14 cellular contexts compared by ENCODE assay signal in the genomic region with DNA sequence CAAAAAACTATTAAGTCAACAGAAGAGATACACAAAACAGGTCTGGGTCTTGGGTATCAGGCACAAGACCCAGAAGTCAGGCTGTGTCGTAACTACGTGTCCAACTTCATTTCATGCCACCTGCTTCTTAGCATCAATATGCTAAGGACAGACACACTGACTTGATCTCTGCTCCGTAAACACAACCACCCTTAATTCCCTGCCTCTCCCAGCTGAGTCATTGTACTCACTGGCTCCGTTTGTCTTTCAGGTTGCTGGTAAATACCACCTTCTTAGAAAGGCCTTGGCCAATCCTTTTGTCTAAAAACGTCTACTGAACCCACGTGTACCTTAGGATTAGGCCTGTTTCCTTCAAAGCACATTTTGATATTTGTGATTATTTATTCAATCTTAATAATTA.
"Had no signal": no experiment of that assay in that cellular context is flagged by ENCODE, and none has a peak within 500 bp of the region (broad histone marks: within the 10 kb centered on the region; RNA-seq: fewer than 3 reads in every experiment).

No MANE protein-coding gene starts in this region.

- H3K4me3 Mint-ChIP-seq: activated CD4-positive, alpha-beta memory T cell treated with anti-CD3 and anti-CD28 coated beads, Interleukin-2, amount 10 ng/mL, durations not matched to agents 7 days and 5 days; activated CD4-positive, alpha-beta T cell treated with anti-CD3 and anti-CD28 coated beads for 36 hours; activated T-cell treated with anti-CD3 and anti-CD28 coated beads, Interleukin-2, amount 50 U/mL, for 72 hours; neural crest cell had no signal

- DNase-seq: activated CD4-positive, alpha-beta memory T cell treated with anti-CD3 and anti-CD28 coated beads, Interleukin-2, amount 10 ng/mL, durations not matched to agents 7 days and 5 days; activated CD4-positive, alpha-beta T cell treated with anti-CD3 and anti-CD28 coated beads for 36 hours; activated T-cell treated with anti-CD3 and anti-CD28 coated beads, Interleukin-2, amount 50 U/mL, for 72 hours; cortex of kidney; effector memory CD4-positive, alpha-beta T cell; hypothalamus; retina; T-helper 1 cell had no signal

- ATAC-seq: activated CD4-positive, alpha-beta T cell treated with anti-CD3 and anti-CD28 coated beads for 36 hours; activated T-cell treated with anti-CD3 and anti-CD28 coated beads, Interleukin-2, amount 50 U/mL, for 72 hours; left lobe of liver had no signal

- H3K79me2 ChIP-seq: parathyroid adenoma had no signal

- H3K36me3 ChIP-seq: cardiac muscle cell had no signal

- H3K27me3 ChIP-seq: cardiac muscle cell had no signal

- H3K4me1 ChIP-seq: parathyroid adenoma had no signal

- H3K27ac Mint-ChIP-seq: activated CD4-positive, alpha-beta memory T cell treated with anti-CD3 and anti-CD28 coated beads, Interleukin-2, amount 10 ng/mL, durations not matched to agents 7 days and 5 days; activated CD4-positive, alpha-beta T cell treated with anti-CD3 and anti-CD28 coated beads for 36 hours; activated T-cell treated with anti-CD3 and anti-CD28 coated beads, Interleukin-2, amount 50 U/mL, for 72 hours had no signal

- H3K4me1 Mint-ChIP-seq: activated CD4-positive, alpha-beta memory T cell treated with anti-CD3 and anti-CD28 coated beads, Interleukin-2, amount 10 ng/mL, durations not matched to agents 7 days and 5 days; activated CD4-positive, alpha-beta T cell treated with anti-CD3 and anti-CD28 coated beads for 36 hours; neural crest cell had no signal

- H2AFZ ChIP-seq: parathyroid adenoma had no signal

- H3K9ac ChIP-seq: parathyroid adenoma had no signal

- H3K27ac ChIP-seq: cardiac muscle cell, parathyroid adenoma, skin epidermis, VCaP had no signal

- H3K4me3 ChIP-seq: cardiac muscle cell, skin epidermis had no signal

- H3K27me3 Mint-ChIP-seq: activated CD4-positive, alpha-beta memory T cell treated with anti-CD3 and anti-CD28 coated beads, Interleukin-2, amount 10 ng/mL, durations not matched to agents 7 days and 5 days; activated CD4-positive, alpha-beta T cell treated with anti-CD3 and anti-CD28 coated beads for 36 hours had no signal
